Comparison of ENCODE assay signal across 9 cellular contexts in genomic region chr1:26351591-26352337, GRCh38.
DNase-seq lines count a peak whose midpoint lies in the region; ATAC-seq and TF ChIP-seq lines count a peak whose summit lies in the region.
"Had no signal": no experiment of that assay in that cellular context is flagged by ENCODE, and none has a peak within 500 bp of the region (broad histone marks: within the 10 kb centered on the region; RNA-seq: fewer than 3 reads in every experiment).

No MANE protein-coding gene starts in this region.

- TF ChIP-seq CTCF in AG10803 (conservative IDR thresholded peaks at IDR 0.05; ENCODE audit: low read length) (no peak), GM13976 (IDR thresholded peaks at IDR 0.05; ENCODE audit: borderline replicate concordance, control extremely low read depth, extremely low read depth, insufficient read depth, missing control alignments) (no peak)

- in situ Hi-C loops in GM13976 (cut with MboI; ENCODE audit: low sequenced_read_pairs, unreplicated experiment): no loop called here

- H3K4me3 ChIP-seq in AG10803 (ENCODE audit: low read length): no peak overlapping the region
- H3K4me3 ChIP-seq: ovary had no signal

- peak; percentile 47 for DNase-seq in AG10803 (ENCODE audit: low read depth)
- DNase-seq in RKO (ENCODE audit: low spot score): peak; percentile 43
- peak; percentile 87 for DNase-seq in kidney tubule cell (ENCODE audit: low spot score)
- no peak for DNase-seq in GM13976 (ENCODE audit: low spot score)
- DNase-seq: central memory CD4-positive, alpha-beta T cell; NCI-H1930; ovary had no signal

- ATAC-seq in GM18520 (IDR thresholded peaks at IDR 0.05; ENCODE audit: unreplicated experiment): no peak
- ATAC-seq in GM18858 (IDR thresholded peaks at IDR 0.05; ENCODE audit: unreplicated experiment): no peak
